ENCODE assay signal across 8 cellular contexts in genomic region chr13:97257800-97258799, GRCh38. TPM values are rescaled to one million over a fixed set of nuclear protein-coding genes. Genes with fewer than 3 reads are reported as not detected.
DNase-seq lines count a peak whose midpoint lies in the region; ATAC-seq, FAIRE-seq and TF ChIP-seq lines count a peak whose summit lies in the region.

No MANE protein-coding gene starts in this region.

- intact Hi-C loops in HepG2 (cut with micrococcal nuclease; ENCODE audit: unreplicated experiment) = loop anchor here (1.0 to 2.0 kb wide), 4 partner anchors 17 to 149 kb away; no protein-coding TSS in a partner anchor
- intact Hi-C loops in uterus (cut with DNase I; ENCODE audit: low total_unique reads) = no loop called here

- TF ChIP-seq POLR2A in NB4 (IDR thresholded peaks at IDR 0.05; ENCODE audit: extremely low read depth, insufficient read length) = no peak
- TF ChIP-seq POLR2A in HepG2 (IDR thresholded peaks at IDR 0.05; ENCODE audit: insufficient read depth in 1 of 2, low read depth in 2 of 2, low read length in 2 of 2) = no peak
- no peak for TF ChIP-seq POLR2A in uterus (IDR thresholded peaks at IDR 0.05)

- no TSS peak for BruUV-seq in HepG2 (replicated peaks; lab: Mats Ljungman, UMichigan)

- TF ChIP-seq RAD21 in HepG2 (CRISPR knock-in tag; IDR thresholded peaks at IDR 0.05) = no peak

- peaks cover 4% of the 10 kb centered on the region for H3K9me3 Mint-ChIP-seq in activated T-cell treated with anti-CD3 and anti-CD28 coated beads, Interleukin-2, amount 50 U/mL, for 4 hours

- H3K4me3 Mint-ChIP-seq in activated T-cell treated with anti-CD3 and anti-CD28 coated beads, Interleukin-2, amount 50 U/mL, for 4 hours = peak overlapping the region; percentile 19

- peaks cover 4% of the 10 kb centered on the region for H4K20me1 ChIP-seq in HepG2 (ENCODE audit: insufficient read depth, low read length)

- H3K4me3 ChIP-seq in NB4 (ENCODE audit: low read depth, low read length) (no peak overlapping the region), HepG2 (replicated peaks in 1 of 3; ENCODE audit: insufficient read depth in 1 of 3, low read depth in 2 of 3, low read length in 3 of 3) (peak overlapping the region in 1 of 3 experiments; percentile 32; a peak in 1 of 6 replicates), uterus (no peak overlapping the region)

- POLR2A ChIA-PET in HepG2 (lab: Yijun Ruan, JAX) = interaction anchor here (0.6 to 2.3 kb wide), 13 partner anchors 8 to 175 kb away, joined by 3 to 25 read pairs (median 3); partner anchors contain the start of gene MBNL2

- peak overlapping the region; percentile 92 for H3K27ac ChIP-seq in HepG2 (ENCODE audit: extremely low read length, insufficient read depth, low read length)
- peak overlapping the region; percentile 63 to 71 for H3K27ac ChIP-seq in uterus

- H3K9me3 ChIP-seq in HepG2 (ENCODE audit: low read length) (no peaks in the 10 kb centered on the region), uterus (no peaks in the 10 kb centered on the region)

- WGBS in HepG2 (ENCODE audit: low lambda C conversion rate) = 33% methylated on average over 13 of the region's 13 CpGs

- H3K36me3 ChIP-seq in HepG2 (replicated peaks in 1 of 2; ENCODE audit: control insufficient read depth in 1 of 2, insufficient read depth in 2 of 2, low read length in 2 of 2) = peaks cover 18 to 38% of the 10 kb centered on the region in 2 experiments
- H3K36me3 ChIP-seq in uterus = no peaks in the 10 kb centered on the region

- H3K36me3 Mint-ChIP-seq in activated T-cell treated with anti-CD3 and anti-CD28 coated beads, Interleukin-2, amount 50 U/mL, for 4 hours (ENCODE audit: insufficient read depth) = peaks cover 14% of the 10 kb centered on the region

- H2AFZ ChIP-seq in HepG2 (ENCODE audit: low read length) = no peak overlapping the region

- no peaks in the 10 kb centered on the region for H3K27me3 Mint-ChIP-seq in activated T-cell treated with anti-CD3 and anti-CD28 coated beads, Interleukin-2, amount 50 U/mL, for 4 hours (ENCODE audit: low read depth)

- TF ChIP-seq EP300 in HepG2 (IDR thresholded peaks at IDR 0.05; ENCODE audit: low read depth in 2 of 2, low read length in 2 of 2) (peak; percentile 68 to 91), HepG2 (CRISPR knock-in tag; IDR thresholded peaks at IDR 0.05; ENCODE audit: borderline replicate concordance) (peak; percentile 77)

- H3K4me1 ChIP-seq in HepG2 (ENCODE audit: insufficient read depth, low read length) = peaks cover 86% of the 10 kb centered on the region
- peaks cover 20 to 22% of the 10 kb centered on the region in 2 donors for H3K4me1 ChIP-seq in uterus

- peak; percentile 61 to 63 for ATAC-seq in activated T-cell treated with anti-CD3 and anti-CD28 coated beads, Interleukin-2, amount 50 U/mL, for 4 hours
- ATAC-seq in HG02571 (IDR thresholded peaks at IDR 0.05; ENCODE audit: unreplicated experiment) = peak; percentile 65
- ATAC-seq in HepG2 = peak; percentile 73

- H3K4me2 ChIP-seq in HepG2 (ENCODE audit: low read depth, low read length) = peak overlapping the region; percentile 52

- in situ Hi-C loops in HepG2 (cut with HindIII; ENCODE audit: extremely low pct_ligation_motif_present, low pct_unique_long_range_greater_than_20kb) = no loop called here

- no peak for DNase-seq in activated T-cell treated with anti-CD3 and anti-CD28 coated beads, Interleukin-2, amount 50 U/mL, for 4 hours
- DNase-seq in activated T-cell treated with anti-CD3 and anti-CD28 coated beads, Interleukin-2, amount 50 U/mL, for 1 hour = no peak
- DNase-seq in NB4 (ENCODE audit: low read depth) = peak; percentile 53
- DNase-seq in cerebellum (ENCODE audit: low spot score) = peak; percentile 49
- peak; percentile 87 for DNase-seq in HepG2 (ENCODE audit: low spot score)
- DNase-seq in uterus = peak; percentile 75 to 77
- no peak for DNase-seq in NCI-H510A (lab: John Stamatoyannopoulos, UW)

- peaks cover 98% of the 10 kb centered on the region for H3K79me2 ChIP-seq in HepG2 (ENCODE audit: insufficient read depth, low read length)

- CTCF ChIA-PET in HepG2 (lab: Yijun Ruan, JAX; ENCODE audit: low intra/inter-chr PET ratio, low total read pairs) = no interaction called here

- TF ChIP-seq CTCF in NB4 (IDR thresholded peaks at IDR 0.05; ENCODE audit: low read depth, low read length) (no peak), HepG2 (CRISPR knock-in tag; IDR thresholded peaks at IDR 0.05) (peak; percentile 61), uterus (IDR thresholded peaks at IDR 0.05) (peak in 1 of 4 experiments; percentile 7)

- H3K9ac ChIP-seq in HepG2 (ENCODE audit: insufficient read depth, low read depth, low read length) = peak overlapping the region; percentile 72

- H3K4me1 Mint-ChIP-seq in activated T-cell treated with anti-CD3 and anti-CD28 coated beads, Interleukin-2, amount 50 U/mL, for 4 hours (ENCODE audit: low read depth) = peaks cover 78% of the 10 kb centered on the region

- H3K27me3 ChIP-seq in HepG2 (ENCODE audit: control insufficient read depth in 1 of 2, insufficient read depth in 2 of 2, low read length in 2 of 2) (no peaks in the 10 kb centered on the region), uterus (no peaks in the 10 kb centered on the region)

- FAIRE-seq in HepG2 (lab: Jason Lieb, UNC) = no peak

TF ChIP-seq in HepG2, 621 proteins besides CTCF, POLR2A, EP300 and RAD21 (continues in another document):
- TF ChIP-seq LCORL (IDR thresholded peaks at IDR 0.05) (no peak), LCORL (CRISPR knock-in tag; IDR thresholded peaks at IDR 0.05) (no peak; the same call in none of the 2 replicates), ZNF878 (CRISPR knock-in tag; IDR thresholded peaks at IDR 0.05) (peak; percentile 40; the same call in 1 of the 2 replicates), ZNF468 (CRISPR knock-in tag; IDR thresholded peaks at IDR 0.05) (no peak), ZEB1 (IDR thresholded peaks at IDR 0.05; ENCODE audit: insufficient replicate concordance, low read depth) (no peak), MAX (IDR thresholded peaks at IDR 0.05) (peak; percentile 34; the same call in 1 of the 2 replicates), POGK (CRISPR knock-in tag; conservative IDR thresholded peaks at IDR 0.05) (0 out of 2 replicates have a peak, but pooled peaks have one; percentile 27), CBX1 (IDR thresholded peaks at IDR 0.05; ENCODE audit: low read depth) (no peak)

RNA-seq across cellular contexts. Expression of gene MBNL2, which starts 36.0 kb away (rescaled TPM):
- 10 to 100 TPM; 10.3 to 11.7 (median 11.4) TPM for total RNA-seq in activated T-cell treated with anti-CD3 and anti-CD28 coated beads, Interleukin-2, amount 50 U/mL, for 4 hours
- total RNA-seq in cerebellum = 34.3 TPM
- total RNA-seq in HepG2 (2016; rRNA removed; fragmentation: Illumina TruSeq; extraction: Trizol) = 30.8 and 48.1 TPM in 2 replicates
- total RNA-seq in HepG2 (2016; cell fraction: cytosol; rRNA removed; fragmentation: Illumina TruSeq; extraction: Trizol; ENCODE audit: low read depth) = 4.0 and 5.0 TPM in 2 replicates
- 27.9 and 48.3 TPM in 2 replicates for total RNA-seq in HepG2 (2016; cell fraction: insoluble cytoplasmic fraction; rRNA removed; fragmentation: Illumina TruSeq; extraction: Trizol)
- total RNA-seq in HepG2 (2016; cell fraction: membrane; rRNA removed; fragmentation: Illumina TruSeq; extraction: Trizol) = 15.6 and 16.3 TPM in 2 replicates
- 50.3 and 53.0 TPM in 2 replicates for total RNA-seq in HepG2 (2016; cell fraction: nucleus; rRNA removed; fragmentation: Illumina TruSeq; extraction: Trizol)
- 59.0 and 62.9 TPM in 2 replicates for polyA plus RNA-seq in HepG2 (2011; rRNA removed)
- 44.6 and 63.1 TPM in 2 replicates for polyA plus RNA-seq in HepG2 (2011; cell fraction: cytosol; rRNA removed)
- polyA plus RNA-seq in HepG2 (2011; cell fraction: nucleus; rRNA removed) = 78.5 and 95.6 TPM in 2 replicates
- 49.8 and 59.5 TPM in 2 replicates for polyA plus RNA-seq in HepG2 (2012)
- polyA plus RNA-seq in HepG2 (2016; cell fraction: cytosol; fragmentation: Illumina TruSeq; extraction: Trizol; ENCODE audit: low read depth) = 0.49 and 0.73 TPM in 2 replicates
- polyA plus RNA-seq in HepG2 (2016; cell fraction: insoluble cytoplasmic fraction; fragmentation: Illumina TruSeq; extraction: Trizol; ENCODE audit: low read depth) = 27.4 and 31.9 TPM in 2 replicates
- 4.4 and 4.9 TPM in 2 replicates for polyA plus RNA-seq in HepG2 (2016; cell fraction: membrane; fragmentation: Illumina TruSeq; extraction: Trizol; ENCODE audit: low read depth)
- polyA plus RNA-seq in HepG2 (2016; cell fraction: nucleus; fragmentation: Illumina TruSeq; extraction: Trizol; ENCODE audit: insufficient read depth, low read depth) = 32.1 and 37.5 TPM in 2 replicates
- 48.4 and 211 TPM in 2 replicates for polyA minus RNA-seq in HepG2 (2011; rRNA and poly(A)+ RNA removed; ENCODE audit: low replicate concordance)
- 125 and 134 TPM in 2 replicates for polyA minus RNA-seq in HepG2 (2011; cell fraction: cytosol; rRNA and poly(A)+ RNA removed)
- polyA minus RNA-seq in HepG2 (2011; cell fraction: nucleus; rRNA and poly(A)+ RNA removed) = 274 and 278 TPM in 2 replicates
- 100 to 1,000 TPM in 1 of 4 donors, 10 to 100 TPM in 3; 50.7 to 115 (median 72.0) TPM for total RNA-seq in uterus

Comparison
In these comparisons a context has a peak if more than half of its experiments do, and no peak if none do; other contexts are left out.
1. DNase-seq: peak in NB4 (single experiment), cerebellum (single experiment), HepG2 (single experiment) and uterus (2 of 2); none in activated T-cell treated with anti-CD3 and anti-CD28 coated beads, Interleukin-2, amount 50 U/mL, for 4 hours (single experiment), activated T-cell treated with anti-CD3 and anti-CD28 coated beads, Interleukin-2, amount 50 U/mL, for 1 hour (single experiment) and NCI-H510A (single experiment).
2. Peak in every context shown above with its lines, with median percentiles within 50 percentile points of each other: ATAC-seq.